ENCODE assay signal across 23 cellular contexts in genomic region chr20:14599613-14600012, GRCh38.
DNase-seq lines count a peak whose midpoint lies in the region.
"Had no signal": no experiment of that assay in that cellular context is flagged by ENCODE, and none has a peak within 500 bp of the region (broad histone marks: within the 10 kb centered on the region; RNA-seq: fewer than 3 reads in every experiment).

No MANE protein-coding gene starts in this region.

- no peaks in the 10 kb centered on the region for H3K4me1 ChIP-seq in mesendoderm (ENCODE audit: control insufficient read depth, low read depth, low read length)
- H3K4me1 ChIP-seq: A549, Caco-2 had no signal

- no peak overlapping the region for H2AK5ac ChIP-seq in mesendoderm (ENCODE audit: low read length)

- H2BK15ac ChIP-seq in mesendoderm (replicated peaks; ENCODE audit: low read depth): no peak overlapping the region

- H4K5ac ChIP-seq in mesendoderm (ENCODE audit: low read length): no peak overlapping the region

- peak; percentile 98 for DNase-seq in NCI-H82 (lab: John Stamatoyannopoulos, UW)
- peak in 43 of 61 donors; percentile 1 to 87 (median 28) for DNase-seq in caudate nucleus (lab: John Stamatoyannopoulos, UW)
- DNase-seq in mesendoderm: peak; percentile 41
- no peak for DNase-seq in NCI-H748 treated with DMSO at 0.1 percent for 48 hours (lab: John Stamatoyannopoulos, UW)
- DNase-seq in NOMO-1 treated with dmso at 0.1 percent for 144 hours (lab: John Stamatoyannopoulos, UW; ENCODE audit: unreplicated experiment): no peak
- no peak for DNase-seq in NCI-H226
- no peak for DNase-seq in GOT3 (lab: John Stamatoyannopoulos, UW)
- DNase-seq: AML-193; Caco-2; CD8-positive, alpha-beta T cell; GM23248; IMR-90; KG1; MG63; NCI-H1105 treated with DMSO at 0.1 percent for 48 hours; NCI-H2029; NCI-H510A treated with DMSO at 0.1 percent for 48 hours; NCI-H774; SHP77; SW 1271 had no signal

- no peak overlapping the region for H3K23ac ChIP-seq in mesendoderm (ENCODE audit: low read length)

- no peak overlapping the region for H2BK5ac ChIP-seq in mesendoderm (ENCODE audit: low read length)

- no peak overlapping the region for H3K18ac ChIP-seq in mesendoderm (ENCODE audit: low read length)

- H3K4me2 ChIP-seq in mesendoderm (ENCODE audit: low read length): no peak overlapping the region
- H3K4me2 ChIP-seq: A549 had no signal

- no peak overlapping the region for H3K56ac ChIP-seq in mesendoderm (ENCODE audit: low read length)

- H3K9ac ChIP-seq in mesendoderm (ENCODE audit: low read length): no peak overlapping the region
- H3K9ac ChIP-seq: GM23248 had no signal

- H3K36me3 ChIP-seq in mesendoderm (ENCODE audit: control insufficient read depth, insufficient read depth, low read length): no peaks in the 10 kb centered on the region
- H3K36me3 ChIP-seq: MG63 had no signal

- no peak overlapping the region for H3K4me3 ChIP-seq in mesendoderm (ENCODE audit: low read length)
- H3K4me3 ChIP-seq: A549, GM23248, MG63 had no signal

- H3K79me2 ChIP-seq in mesendoderm (ENCODE audit: control insufficient read depth, insufficient read depth, low read length): no peaks in the 10 kb centered on the region

- H3K79me1 ChIP-seq in mesendoderm (ENCODE audit: low read length): no peaks in the 10 kb centered on the region

- WGBS in mesendoderm (ENCODE audit: extremely low coverage, insufficient coverage, low lambda C conversion rate): no CpG with 5 or more reads among the region's 3 CpGs

- H2BK120ac ChIP-seq in mesendoderm (ENCODE audit: low read depth, low read length): no peak overlapping the region

- H3K4ac ChIP-seq in mesendoderm (ENCODE audit: low read depth, low read length): no peak overlapping the region

- H3K27ac ChIP-seq in caudate nucleus (ENCODE audit: low read depth, low read length) (no peak overlapping the region), mesendoderm (ENCODE audit: low read depth, low read length) (no peak overlapping the region)
- H3K27ac ChIP-seq: A549, C4-2B, GM23248, RWPE1 had no signal

- H4K8ac ChIP-seq in mesendoderm (ENCODE audit: low read depth, low read length): no peak overlapping the region

- H3K27me3 ChIP-seq in mesendoderm (ENCODE audit: insufficient read depth, low read length, poor library complexity): no peaks in the 10 kb centered on the region
- H3K27me3 ChIP-seq: MG63 had no signal

Comparison
In these comparisons a context has a peak if more than half of its experiments do, and no peak if none do; other contexts are left out.
1. DNase-seq: peak in NCI-H82 (single experiment), caudate nucleus (43 of 61) and mesendoderm (single experiment); none in NCI-H748 treated with DMSO at 0.1 percent for 48 hours (single experiment), NOMO-1 treated with dmso at 0.1 percent for 144 hours (single experiment), NCI-H226 (single experiment) and GOT3 (single experiment).